Comparison of ENCODE assay signal across 35 cellular contexts in genomic region chr11:6336293-6336692, GRCh38.
"Had no signal": no experiment of that assay in that cellular context is flagged by ENCODE, and none has a peak within 500 bp of the region (broad histone marks: within the 10 kb centered on the region; RNA-seq: fewer than 3 reads in every experiment).

No MANE protein-coding gene starts in this region.

- H3K9me3 ChIP-seq: MG63 had no signal

- DNase-seq: Karpas-422, Kasumi-1, MG63, MM.1S, MV-4-11, NCI-H1048, NCI-H1092, NCI-H1092 treated with DMSO at 0.1 percent for 48 hours, NCI-H1105, NCI-H1105 treated with DMSO at 0.1 percent for 48 hours, NCI-H1417, NCI-H1417 treated with DMSO at 0.1 percent for 48 hours, NCI-H1436, NCI-H1436 treated with DMSO at 0.1 percent for 48 hours, NCI-H146, NCI-H1694, NCI-H1694 treated with DMSO at 0.1 percent for 48 hours, NCI-H187, NCI-H187 treated with DMSO at 0.1 percent for 48 hours, NCI-H1930, NCI-H2029, NCI-H2029 treated with DMSO at 0.1 percent for 48 hours, NCI-H2081, NCI-H2081 treated with DMSO at 0.1 percent for 48 hours, NCI-H2107, NCI-H2171, NCI-H2171 treated with DMSO at 0.1 percent for 48 hours, NCI-H2227 treated with DMSO at 0.1 percent for 48 hours, NCI-H226, NCI-H345, NCI-H446, NCI-H446 treated with DMSO at 0.1 percent for 48 hours, NCI-H510A, NCI-H510A treated with DMSO at 0.1 percent for 48 hours, NCI-H524 had no signal

- H3K36me3 ChIP-seq: MG63 had no signal

- H3K4me3 ChIP-seq: MG63 had no signal

- H3K27me3 ChIP-seq: MG63 had no signal
